ENCODE assay signal across 20 cellular contexts in the genomic region with DNA sequence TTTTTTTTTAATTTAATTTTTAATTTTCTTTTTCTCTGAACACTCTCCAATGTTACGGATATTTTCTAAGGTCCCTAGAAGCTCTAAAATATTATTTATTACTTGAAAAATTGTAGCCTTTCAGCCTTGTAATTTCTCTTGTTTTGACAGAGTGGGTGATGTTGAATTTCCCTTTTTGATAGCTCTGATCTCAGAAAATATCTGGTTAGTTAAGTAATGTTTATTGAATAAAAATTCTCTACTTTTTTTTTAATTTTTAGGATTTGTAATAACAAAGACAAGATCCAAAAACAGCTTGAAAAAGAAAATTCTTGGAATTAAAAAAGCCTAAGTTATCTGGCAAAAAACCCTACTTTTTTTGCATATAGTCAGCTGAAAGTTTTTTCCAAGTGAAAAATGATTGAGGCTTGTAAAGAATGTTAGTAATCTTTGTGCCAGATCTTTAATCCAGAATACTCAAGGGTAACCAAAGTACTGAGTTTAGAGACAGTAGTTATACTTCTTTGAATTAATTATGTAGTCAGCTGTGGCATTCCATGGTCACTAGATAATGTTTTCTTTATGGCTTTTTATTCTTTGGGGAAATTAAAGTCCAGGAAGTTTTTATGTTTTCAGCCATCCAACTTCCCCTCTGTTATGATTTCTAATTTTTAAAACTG. TPM values are rescaled to one million over a fixed set of nuclear protein-coding genes. Genes with fewer than 3 reads are reported as not detected.
DNase-seq lines count a peak whose midpoint lies in the region; FAIRE-seq and TF ChIP-seq lines count a peak whose summit lies in the region.
"Had no signal": no experiment of that assay in that cellular context is flagged by ENCODE, and none has a peak within 500 bp of the region (broad histone marks: within the 10 kb centered on the region; RNA-seq: fewer than 3 reads in every experiment).

No MANE protein-coding gene starts in this region.

- CTCF ChIA-PET in A673 (lab: Charles Lee) = no interaction called here
- CTCF ChIA-PET in activated naive CD4-positive, alpha-beta T cell treated with anti-CD3 and anti-CD28 coated beads, Interleukin-2, amount 10 ng/mL, durations not matched to agents 7 days and 5 days (lab: Charles Lee) = interaction anchor here (0.7 kb wide), 1 partner anchor 99 kb away, joined by 3 read pairs; no protein-coding TSS in a partner anchor

- TF ChIP-seq CTCF in A673 (conservative IDR thresholded peaks at IDR 0.05; ENCODE audit: low read depth, low read length) (no peak), fibroblast of mammary gland (conservative IDR thresholded peaks at IDR 0.05; ENCODE audit: control insufficient read depth, insufficient read depth, low read depth, low read length) (no peak)

- intact Hi-C loops in A673 (cut with micrococcal nuclease; ENCODE audit: unreplicated experiment) = no loop called here

- no peak overlapping the region for H3K27ac ChIP-seq in A673 (ENCODE audit: low read depth, low read length, poor library complexity, severe bottlenecking)
- H3K27ac ChIP-seq: ascending aorta, gastrocnemius medialis, KMS-11 had no signal

- POLR2A ChIA-PET in A673 (lab: Charles Lee; ENCODE audit: low non-redundant PET) = no interaction called here

- DNase-seq in A673 (ENCODE audit: low spot score) (peak; percentile 13), LHCN-M2 (ENCODE audit: low read depth) (peak; percentile 69), fibroblast of mammary gland (ENCODE audit: low read depth) (peak; percentile 46), myocyte (ENCODE audit: low read depth) (peak; percentile 62), GM12891 (ENCODE audit: insufficient read length, low spot score) (no peak), SW480 (ENCODE audit: low spot score) (no peak), medulla oblongata (ENCODE audit: extremely low spot score) (no peak)
- DNase-seq in activated naive CD4-positive, alpha-beta T cell treated with anti-CD3 and anti-CD28 coated beads, Interleukin-2, amount 10 ng/mL, durations not matched to agents 7 days and 5 days = no peak
- DNase-seq: activated CD4-positive, alpha-beta T cell treated with anti-CD3 and anti-CD28 coated beads, Interleukin-2, amount 10 ng/mL, durations not matched to agents 7 days and 5 days; AML-193; DMS 273 treated with DMSO at 0.1 percent for 48 hours; gastrocnemius medialis; HCEC 1CT; NCI-H1417; SHP77 treated with DMSO at 0.1 percent for 48 hours; T1000 had no signal

- H3K36me3 Mint-ChIP-seq in activated naive CD4-positive, alpha-beta T cell treated with anti-CD3 and anti-CD28 coated beads, Interleukin-2, amount 10 ng/mL, durations not matched to agents 7 days and 5 days = no peaks in the 10 kb centered on the region
- H3K36me3 Mint-ChIP-seq: stimulated activated effector memory CD8-positive, alpha-beta T cell treated with anti-CD3 and anti-CD28 coated beads, Interleukin-12 subunit alpha, Interleukin-12 subunit beta, amount 100 ng/mL, for 72 hours had no signal

- no peak overlapping the region for H3K4me3 Mint-ChIP-seq in activated naive CD4-positive, alpha-beta T cell treated with anti-CD3 and anti-CD28 coated beads, Interleukin-2, amount 10 ng/mL, durations not matched to agents 7 days and 5 days
- H3K4me3 Mint-ChIP-seq: activated CD4-positive, alpha-beta T cell treated with anti-CD3 and anti-CD28 coated beads, Interleukin-2, amount 10 ng/mL, durations not matched to agents 7 days and 5 days; activated T-helper 1 cell treated with anti-CD3 and anti-CD28 coated beads, Interleukin-12 subunit alpha, Interleukin-12 subunit beta, Interleukin-2, Interleukin-4 antibody, amounts not matched to agents 30 ng/mL and 10 ng/mL and 1 ng/mL, durations not matched to agents 14 hours and 24 hours and 36 hours; stimulated activated effector memory CD8-positive, alpha-beta T cell treated with anti-CD3 and anti-CD28 coated beads, Interleukin-12 subunit alpha, Interleukin-12 subunit beta, amount 100 ng/mL, for 72 hours had no signal

- no peaks in the 10 kb centered on the region for H3K4me1 Mint-ChIP-seq in activated naive CD4-positive, alpha-beta T cell treated with anti-CD3 and anti-CD28 coated beads, Interleukin-2, amount 10 ng/mL, durations not matched to agents 7 days and 5 days
- H3K4me1 Mint-ChIP-seq: activated CD4-positive, alpha-beta T cell treated with anti-CD3 and anti-CD28 coated beads, Interleukin-2, amount 10 ng/mL, durations not matched to agents 7 days and 5 days; stimulated activated effector memory CD8-positive, alpha-beta T cell treated with anti-CD3 and anti-CD28 coated beads, Interleukin-12 subunit alpha, Interleukin-12 subunit beta, amount 100 ng/mL, for 72 hours had no signal

- H3K27me3 ChIP-seq in A673 (replicated peaks; ENCODE audit: insufficient read depth, low read depth, low read length, poor library complexity) = no peaks in the 10 kb centered on the region
- H3K27me3 ChIP-seq: ascending aorta, gastrocnemius medialis had no signal

- H3K9me3 Mint-ChIP-seq in activated naive CD4-positive, alpha-beta T cell treated with anti-CD3 and anti-CD28 coated beads, Interleukin-2, amount 10 ng/mL, durations not matched to agents 7 days and 5 days = no peaks in the 10 kb centered on the region
- H3K9me3 Mint-ChIP-seq: stimulated activated effector memory CD8-positive, alpha-beta T cell treated with anti-CD3 and anti-CD28 coated beads, Interleukin-12 subunit alpha, Interleukin-12 subunit beta, amount 100 ng/mL, for 72 hours had no signal

- H3K4me3 ChIP-seq in A673 (ENCODE audit: low read depth, low read length, poor library complexity, severe bottlenecking) = no peak overlapping the region
- no peak overlapping the region for H3K4me3 ChIP-seq in fibroblast of mammary gland (ENCODE audit: control insufficient read depth, low read depth, low read length)
- H3K4me3 ChIP-seq: ascending aorta, gastrocnemius medialis had no signal

- no peak overlapping the region for H3K27ac Mint-ChIP-seq in activated naive CD4-positive, alpha-beta T cell treated with anti-CD3 and anti-CD28 coated beads, Interleukin-2, amount 10 ng/mL, durations not matched to agents 7 days and 5 days
- H3K27ac Mint-ChIP-seq: activated CD4-positive, alpha-beta T cell treated with anti-CD3 and anti-CD28 coated beads, Interleukin-2, amount 10 ng/mL, durations not matched to agents 7 days and 5 days; activated T-helper 1 cell treated with anti-CD3 and anti-CD28 coated beads, Interleukin-12 subunit alpha, Interleukin-12 subunit beta, Interleukin-2, Interleukin-4 antibody, amounts not matched to agents 30 ng/mL and 10 ng/mL and 1 ng/mL, durations not matched to agents 14 hours and 24 hours and 36 hours; stimulated activated effector memory CD8-positive, alpha-beta T cell treated with anti-CD3 and anti-CD28 coated beads, Interleukin-12 subunit alpha, Interleukin-12 subunit beta, amount 100 ng/mL, for 72 hours had no signal

- no TSS peak for BruUV-seq in A673 (replicated peaks; lab: Mats Ljungman, UMichigan)

- H3K36me3 ChIP-seq in A673 (ENCODE audit: insufficient read depth, low read length, poor library complexity, severe bottlenecking) = no peaks in the 10 kb centered on the region
- H3K36me3 ChIP-seq: ascending aorta, gastrocnemius medialis had no signal

- FAIRE-seq in GM12891 (lab: Jason Lieb, UNC) = no peak

- no peaks in the 10 kb centered on the region for H3K27me3 Mint-ChIP-seq in activated naive CD4-positive, alpha-beta T cell treated with anti-CD3 and anti-CD28 coated beads, Interleukin-2, amount 10 ng/mL, durations not matched to agents 7 days and 5 days

- peaks cover 6% of the 10 kb centered on the region for H3K9me3 ChIP-seq in A673 (ENCODE audit: low read depth, low read length, poor library complexity, severe bottlenecking)
- H3K9me3 ChIP-seq: gastrocnemius medialis had no signal

- no peaks in the 10 kb centered on the region for H3K4me1 ChIP-seq in A673 (ENCODE audit: insufficient read depth, low read length, poor library complexity, severe bottlenecking)

- TF ChIP-seq POLR2A in GM12891 (IDR thresholded peaks at IDR 0.05; ENCODE audit: low read depth, low read length) = no peak

TF ChIP-seq in GM12891, 5 proteins besides CTCF, POLR2A, EP300 and RAD21:
- no peak for TF ChIP-seq POU2F2 (IDR thresholded peaks at IDR 0.05; ENCODE audit: low read depth, low read length)
- no peak for TF ChIP-seq SPI1 (IDR thresholded peaks at IDR 0.05; ENCODE audit: low read depth, low read length)
- no peak for TF ChIP-seq PAX5 (IDR thresholded peaks at IDR 0.05; ENCODE audit: insufficient read depth, low read length, severe bottlenecking)
- no peak for TF ChIP-seq POLR2AphosphoS5 (IDR thresholded peaks at IDR 0.05; ENCODE audit: low read depth, low read length)
- TF ChIP-seq TAF1 (IDR thresholded peaks at IDR 0.05; ENCODE audit: low read depth, low read length) = no peak

RNA-seq across cellular contexts. Expression of a gene that starts 26.8 kb away (rescaled TPM):
- total RNA-seq in A673 (2021) (1.6 TPM in 2 replicates), LHCN-M2 (2014; rRNA removed) (10.0 and 18.0 TPM in 2 replicates), myocyte (16.2 and 17.2 TPM in 2 replicates)
- polyA plus RNA-seq in LHCN-M2 (2012) = 5.0 TPM
- polyA plus RNA-seq in myocyte (2012) = 6.1 TPM
- 1.8 TPM for polyA plus RNA-seq in GM12891 (2012; ENCODE audit: low read depth, missing spikeins)

Comparison
In these comparisons a context has a peak if more than half of its experiments do, and no peak if none do; other contexts are left out.
1. DNase-seq: peak in A673 (single experiment), LHCN-M2 (single experiment), fibroblast of mammary gland (single experiment) and myocyte (single experiment); none in activated naive CD4-positive, alpha-beta T cell treated with anti-CD3 and anti-CD28 coated beads, Interleukin-2, amount 10 ng/mL, durations not matched to agents 7 days and 5 days (single experiment), GM12891 (single experiment), SW480 (single experiment) and medulla oblongata (single experiment).